ENCODE assay signal across 27 cellular contexts in the genomic region with DNA sequence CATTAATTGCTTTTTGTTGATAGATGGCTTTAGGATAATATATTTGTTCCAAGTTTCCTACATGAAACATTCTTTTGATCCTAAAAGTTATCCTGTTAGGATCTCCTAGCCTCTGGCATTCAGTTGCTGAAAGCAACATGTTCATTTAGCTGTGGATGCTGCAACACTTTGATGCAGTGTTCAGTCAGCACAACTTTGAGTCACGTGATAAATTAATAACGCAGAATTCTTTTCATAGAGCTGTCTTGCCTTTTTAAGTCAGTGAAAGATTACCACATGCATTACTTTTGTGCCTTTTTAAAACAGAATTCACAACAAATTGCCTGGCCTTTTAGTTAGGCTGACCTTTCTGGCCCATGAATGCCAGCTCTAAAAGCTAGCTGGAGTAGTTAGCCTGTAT.
DNase-seq lines count a peak whose midpoint lies in the region; ATAC-seq, FAIRE-seq and TF ChIP-seq lines count a peak whose summit lies in the region.
"Had no signal": no experiment of that assay in that cellular context is flagged by ENCODE, and none has a peak within 500 bp of the region (broad histone marks: within the 10 kb centered on the region; RNA-seq: fewer than 3 reads in every experiment).

No MANE protein-coding gene starts in this region.

- H3K4me1 Mint-ChIP-seq in activated naive CD4-positive, alpha-beta T cell treated with anti-CD3 and anti-CD28 coated beads, Interleukin-2, amount 10 ng/mL, durations not matched to agents 7 days and 5 days, result no peaks in the 10 kb centered on the region
- H3K4me1 Mint-ChIP-seq: B cell; CD8-positive, alpha-beta memory T cell; IgD-negative memory B cell had no signal

- H3K9me3 ChIP-seq in HepG2 (ENCODE audit: low read length) (no peaks in the 10 kb centered on the region), right lobe of liver (no peaks in the 10 kb centered on the region), fibroblast of lung (ENCODE audit: control insufficient read depth, insufficient read depth, low read depth, low read length) (no peaks in the 10 kb centered on the region), neuron (ENCODE audit: low read length) (no peaks in the 10 kb centered on the region)

- FAIRE-seq in HepG2 (lab: Jason Lieb, UNC), result no peak
- FAIRE-seq: GM12891 had no signal

- BruUV-seq in HepG2 (replicated peaks; lab: Mats Ljungman, UMichigan), result no TSS peak

- H4K20me1 ChIP-seq in HepG2 (ENCODE audit: insufficient read depth, low read length), result no peaks in the 10 kb centered on the region
- H4K20me1 ChIP-seq in fibroblast of lung (ENCODE audit: control insufficient read depth, extremely low read depth, insufficient read depth, low read length), result no peaks in the 10 kb centered on the region

- WGBS in HepG2 (ENCODE audit: low lambda C conversion rate), result 29% methylated on average over 2 of the region's 2 CpGs
- 57% methylated on average over 2 of the region's 2 CpGs for WGBS in right lobe of liver (ENCODE audit: insufficient coverage, low coverage, low lambda C conversion rate, missing lambda C conversion rate)

- TF ChIP-seq POLR2A in HepG2 (IDR thresholded peaks at IDR 0.05; ENCODE audit: insufficient read depth in 1 of 2, low read depth in 2 of 2, low read length in 2 of 2) (no peak), right lobe of liver (IDR thresholded peaks at IDR 0.05) (no peak)

- POLR2A ChIA-PET in HepG2 (lab: Yijun Ruan, JAX), result no interaction called here

- in situ Hi-C loops in HepG2 (cut with HindIII; ENCODE audit: extremely low pct_ligation_motif_present, low pct_unique_long_range_greater_than_20kb), result no loop called here

- CTCF ChIA-PET in HepG2 (lab: Yijun Ruan, JAX; ENCODE audit: low intra/inter-chr PET ratio, low total read pairs), result no interaction called here
- CTCF ChIA-PET in activated naive CD4-positive, alpha-beta T cell treated with anti-CD3 and anti-CD28 coated beads, Interleukin-2, amount 10 ng/mL, durations not matched to agents 7 days and 5 days (lab: Charles Lee), result no interaction called here

- no peak overlapping the region for H3K9ac ChIP-seq in HepG2 (ENCODE audit: insufficient read depth, low read depth, low read length)
- no peak overlapping the region for H3K9ac ChIP-seq in fibroblast of lung (ENCODE audit: insufficient read depth, low read length)

- H3K27ac ChIP-seq in HepG2 (ENCODE audit: extremely low read length, insufficient read depth, low read length) (no peak overlapping the region), right lobe of liver (no peak overlapping the region), fibroblast of lung (ENCODE audit: insufficient read depth, low read length) (no peak overlapping the region)
- H3K27ac ChIP-seq: 22Rv1, C4-2B had no signal

- H3K4me2 ChIP-seq in HepG2 (ENCODE audit: low read depth, low read length) (no peak overlapping the region), fibroblast of lung (ENCODE audit: extremely low read depth, insufficient read depth, low read length) (no peak overlapping the region)

- no peak overlapping the region for H2AFZ ChIP-seq in HepG2 (ENCODE audit: low read length)
- no peak overlapping the region for H2AFZ ChIP-seq in fibroblast of lung (ENCODE audit: low read length)
- peak overlapping the region; percentile 51 for H2AFZ ChIP-seq in neuron (ENCODE audit: low read depth, low read length)

- no peak overlapping the region for H3K4me3 ChIP-seq in HepG2 (replicated peaks in 1 of 3; ENCODE audit: insufficient read depth in 1 of 3, low read depth in 2 of 3, low read length in 3 of 3)
- H3K4me3 ChIP-seq in right lobe of liver, result no peak overlapping the region
- H3K4me3 ChIP-seq in fibroblast of lung (replicated peaks in 1 of 4; ENCODE audit: control extremely low read depth in 1 of 4, insufficient read depth in 1 of 4, low read depth in 3 of 4, low read length in 4 of 4), result no peak overlapping the region
- no peak overlapping the region for H3K4me3 ChIP-seq in neuron (ENCODE audit: low read length)

- H3K36me3 ChIP-seq in HepG2 (replicated peaks in 1 of 2; ENCODE audit: control insufficient read depth in 1 of 2, insufficient read depth in 2 of 2, low read length in 2 of 2), result no peaks in the 10 kb centered on the region
- H3K36me3 ChIP-seq in right lobe of liver, result no peaks in the 10 kb centered on the region
- no peaks in the 10 kb centered on the region for H3K36me3 ChIP-seq in fibroblast of lung (ENCODE audit: control insufficient read depth, insufficient read depth, low read length)
- H3K36me3 ChIP-seq in neuron (ENCODE audit: insufficient read depth, low read length), result no peaks in the 10 kb centered on the region

- H3K27me3 ChIP-seq in HepG2 (ENCODE audit: control insufficient read depth in 1 of 2, insufficient read depth in 2 of 2, low read length in 2 of 2), result no peaks in the 10 kb centered on the region
- H3K27me3 ChIP-seq in right lobe of liver, result no peaks in the 10 kb centered on the region
- H3K27me3 ChIP-seq in fibroblast of lung (ENCODE audit: control insufficient read depth, insufficient read depth, low read length), result no peaks in the 10 kb centered on the region
- no peaks in the 10 kb centered on the region for H3K27me3 ChIP-seq in neuron (ENCODE audit: insufficient read depth, low read length)

- H3K4me3 Mint-ChIP-seq in activated naive CD4-positive, alpha-beta T cell treated with anti-CD3 and anti-CD28 coated beads, Interleukin-2, amount 10 ng/mL, durations not matched to agents 7 days and 5 days, result no peak overlapping the region
- H3K4me3 Mint-ChIP-seq: B cell; CD8-positive, alpha-beta memory T cell; IgD-negative memory B cell had no signal

- TF ChIP-seq RAD21 in HepG2 (CRISPR knock-in tag; IDR thresholded peaks at IDR 0.05), result no peak

- H3K9me3 Mint-ChIP-seq in activated naive CD4-positive, alpha-beta T cell treated with anti-CD3 and anti-CD28 coated beads, Interleukin-2, amount 10 ng/mL, durations not matched to agents 7 days and 5 days, result peaks cover 3% of the 10 kb centered on the region

- no peak for DNase-seq in HepG2 (ENCODE audit: low spot score)
- DNase-seq in right lobe of liver, result no peak
- DNase-seq in fibroblast of lung (ENCODE audit: low read depth in 2 of 2), result peak; percentile 35 to 40
- DNase-seq in HT-29 (ENCODE audit: low spot score), result no peak
- no peak for DNase-seq in midbrain (lab: John Stamatoyannopoulos, UW)
- DNase-seq in activated naive CD4-positive, alpha-beta T cell treated with anti-CD3 and anti-CD28 coated beads, Interleukin-2, amount 10 ng/mL, durations not matched to agents 7 days and 5 days, result no peak
- DNase-seq in iPS-NIHi11 (ENCODE audit: low spot score), result no peak
- DNase-seq: Calu3; CD8-positive, alpha-beta memory T cell; DMS79 treated with DMSO at 0.1 percent for 48 hours; GF-D8; NCI-H1048; NCI-H1417; NCI-H1694; NCI-H2081; NCI-H2227 treated with DMSO at 0.1 percent for 48 hours; NCI-H510A; NCI-H69; Right ventricle myocardium superior; RPMI8226 had no signal

- H3K27ac Mint-ChIP-seq in activated naive CD4-positive, alpha-beta T cell treated with anti-CD3 and anti-CD28 coated beads, Interleukin-2, amount 10 ng/mL, durations not matched to agents 7 days and 5 days, result no peak overlapping the region
- H3K27ac Mint-ChIP-seq: B cell; CD8-positive, alpha-beta memory T cell; IgD-negative memory B cell had no signal

- no peaks in the 10 kb centered on the region for H3K36me3 Mint-ChIP-seq in activated naive CD4-positive, alpha-beta T cell treated with anti-CD3 and anti-CD28 coated beads, Interleukin-2, amount 10 ng/mL, durations not matched to agents 7 days and 5 days
- H3K36me3 Mint-ChIP-seq: CD8-positive, alpha-beta memory T cell; IgD-negative memory B cell had no signal

- H3K79me2 ChIP-seq in HepG2 (ENCODE audit: insufficient read depth, low read length) (no peaks in the 10 kb centered on the region), fibroblast of lung (ENCODE audit: control insufficient read depth, insufficient read depth, low read length) (no peaks in the 10 kb centered on the region)

- no peaks in the 10 kb centered on the region for H3K27me3 Mint-ChIP-seq in activated naive CD4-positive, alpha-beta T cell treated with anti-CD3 and anti-CD28 coated beads, Interleukin-2, amount 10 ng/mL, durations not matched to agents 7 days and 5 days
- H3K27me3 Mint-ChIP-seq: B cell had no signal

- TF ChIP-seq EP300 in HepG2 (IDR thresholded peaks at IDR 0.05; ENCODE audit: low read depth in 2 of 2, low read length in 2 of 2), result no peak
- TF ChIP-seq EP300 in HepG2 (CRISPR knock-in tag; IDR thresholded peaks at IDR 0.05; ENCODE audit: borderline replicate concordance), result no peak

- ATAC-seq in HepG2 (no peak), right lobe of liver (no peak)
- ATAC-seq: HCT116 had no signal

- no peaks in the 10 kb centered on the region for H3K4me1 ChIP-seq in HepG2 (ENCODE audit: insufficient read depth, low read length)
- no peaks in the 10 kb centered on the region for H3K4me1 ChIP-seq in right lobe of liver
- H3K4me1 ChIP-seq in fibroblast of lung (ENCODE audit: control insufficient read depth, extremely low read depth, insufficient read depth, low read length), result no peaks in the 10 kb centered on the region
- peaks cover 8% of the 10 kb centered on the region for H3K4me1 ChIP-seq in neuron (ENCODE audit: insufficient read depth, low read length)

- TF ChIP-seq CTCF in HepG2 (CRISPR knock-in tag; IDR thresholded peaks at IDR 0.05) (no peak), right lobe of liver (IDR thresholded peaks at IDR 0.05) (no peak), fibroblast of lung (conservative IDR thresholded peaks at IDR 0.05 in 1 of 2, IDR thresholded peaks at IDR 0.05 in 1 of 2; ENCODE audit: low read depth in 1 of 2, low read length in 2 of 2) (no peak)

- intact Hi-C loops in HepG2 (cut with micrococcal nuclease; ENCODE audit: unreplicated experiment), result no loop called here
- intact Hi-C loops in right lobe of liver (cut with DNase I), result no loop called here

TF ChIP-seq in HepG2, 621 proteins besides CTCF, POLR2A, EP300 and RAD21:
- TF ChIP-seq ZMAT5 (CRISPR knock-in tag; IDR thresholded peaks at IDR 0.05; ENCODE audit: borderline replicate concordance, low read depth), result no peak
- no peak for TF ChIP-seq TAF1 (CRISPR knock-in tag; IDR thresholded peaks at IDR 0.05)
- no peak for TF ChIP-seq TSC22D2 (CRISPR knock-in tag; IDR thresholded peaks at IDR 0.05; ENCODE audit: borderline replicate concordance)
- peak; percentile 76 for TF ChIP-seq RAD51 (IDR thresholded peaks at IDR 0.05; ENCODE audit: borderline replicate concordance)

Comparison
In these comparisons a context has a peak if more than half of its experiments do, and no peak if none do; other contexts are left out.
1. DNase-seq: peak in fibroblast of lung (2 of 2); none in HepG2 (single experiment), right lobe of liver (0 of 3), HT-29 (single experiment), midbrain (single experiment), activated naive CD4-positive, alpha-beta T cell treated with anti-CD3 and anti-CD28 coated beads, Interleukin-2, amount 10 ng/mL, durations not matched to agents 7 days and 5 days (single experiment) and iPS-NIHi11 (single experiment).